8 cellular contexts compared by ENCODE assay signal in the genomic region with DNA sequence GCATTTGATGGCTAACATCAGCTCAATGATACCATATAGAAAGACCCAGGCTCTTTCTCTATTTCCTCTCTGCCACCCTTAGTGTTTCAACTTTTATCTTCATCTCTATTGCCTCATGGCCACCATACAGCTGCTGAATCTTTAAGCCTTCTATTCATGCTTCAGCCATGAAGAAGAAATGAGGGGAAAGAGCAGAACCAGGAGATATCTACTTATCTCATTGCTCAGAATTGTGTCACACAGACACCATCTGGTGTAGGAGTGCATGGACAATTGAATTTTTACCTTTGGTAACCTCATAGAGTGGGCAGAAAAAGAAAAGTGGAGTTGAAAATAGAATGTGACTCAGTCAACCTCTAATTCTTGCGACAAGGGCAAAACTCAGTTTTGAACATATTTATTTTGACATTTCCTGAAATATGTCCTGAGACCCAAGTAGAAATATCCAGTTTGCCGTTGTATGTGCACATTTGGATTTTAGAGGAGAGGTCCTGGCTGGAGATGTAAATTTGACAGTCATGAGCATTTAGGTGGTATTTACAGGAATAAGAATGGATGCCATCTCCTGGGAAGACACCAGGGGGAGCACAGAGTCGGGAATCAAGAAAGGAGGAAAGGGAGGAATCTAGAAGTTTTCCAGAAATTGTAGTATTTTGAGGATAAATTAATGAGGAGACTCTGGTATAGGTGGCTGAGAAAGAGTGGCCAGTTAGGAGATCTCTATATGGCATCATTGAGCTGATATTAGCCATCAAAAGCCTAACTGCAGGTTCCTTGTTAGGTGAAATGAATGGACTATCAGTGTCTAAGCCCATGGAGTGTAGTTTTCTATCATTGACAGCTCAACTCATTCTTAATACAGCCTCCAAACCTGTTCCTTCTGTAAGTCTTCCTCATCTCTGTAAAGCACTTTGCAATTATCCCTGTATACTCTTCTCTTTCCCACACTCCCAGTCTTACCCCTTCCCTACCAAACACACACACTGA.
A peak's percentile ranks its signal among the peaks of the same experiment; 100 is the strongest.
DNase-seq lines count a peak whose midpoint lies in the region; ATAC-seq and TF ChIP-seq lines count a peak whose summit lies in the region.

No MANE protein-coding gene starts in this region.

- TF ChIP-seq CTCF in astrocyte of the spinal cord (IDR thresholded peaks at IDR 0.05; ENCODE audit: low read depth, low read length) (peak; percentile 85), tibial artery (IDR thresholded peaks at IDR 0.05) (peak; percentile 54 to 65)

- H3K4me3 ChIP-seq in astrocyte of the spinal cord (ENCODE audit: low read depth, low read length) (no peak overlapping the region), tibial artery (no peak overlapping the region)

- no peak overlapping the region for H3K4me3 Mint-ChIP-seq in activated naive CD4-positive, alpha-beta T cell treated with anti-CD3 and anti-CD28 coated beads, Interleukin-2, amount 10 ng/mL, durations not matched to agents 7 days and 5 days
- no peak overlapping the region for H3K4me3 Mint-ChIP-seq in effector memory CD8-positive, alpha-beta T cell

- H3K4me1 Mint-ChIP-seq in activated naive CD4-positive, alpha-beta T cell treated with anti-CD3 and anti-CD28 coated beads, Interleukin-2, amount 10 ng/mL, durations not matched to agents 7 days and 5 days, result peaks cover 8% of the 10 kb centered on the region
- no peaks in the 10 kb centered on the region for H3K4me1 Mint-ChIP-seq in effector memory CD8-positive, alpha-beta T cell (ENCODE audit: low read depth in 2 of 2)

- H3K4me1 ChIP-seq in tibial artery, result no peaks in the 10 kb centered on the region

- peak; percentile 59 for DNase-seq in Ammon's horn (ENCODE audit: low spot score)
- DNase-seq in HK-2 (ENCODE audit: unreplicated experiment), result peak; percentile 8
- DNase-seq in astrocyte of the spinal cord (ENCODE audit: low read depth, low spot score), result peak; percentile 45
- DNase-seq in kidney glomerular epithelial cell (lab: John Stamatoyannopoulos, UW), result peak; percentile 30
- DNase-seq in tibial artery, result peak in 1 of 2 donors; percentile 24
- no peak for DNase-seq in SIG-M5 (lab: John Stamatoyannopoulos, UW)
- DNase-seq in activated naive CD4-positive, alpha-beta T cell treated with anti-CD3 and anti-CD28 coated beads, Interleukin-2, amount 10 ng/mL, durations not matched to agents 7 days and 5 days, result no peak
- DNase-seq in effector memory CD8-positive, alpha-beta T cell, result no peak

- H3K9me3 ChIP-seq in tibial artery, result no peaks in the 10 kb centered on the region

- no peak overlapping the region for H3K27ac ChIP-seq in tibial artery

- no peaks in the 10 kb centered on the region for H3K36me3 ChIP-seq in tibial artery

- in situ Hi-C loops in astrocyte of the spinal cord (cut with HindIII; ENCODE audit: low sequenced_read_pairs), result no loop called here

- peaks cover 0 to 4% of the 10 kb centered on the region in 2 donors for H3K27me3 ChIP-seq in tibial artery

- H3K27ac Mint-ChIP-seq in activated naive CD4-positive, alpha-beta T cell treated with anti-CD3 and anti-CD28 coated beads, Interleukin-2, amount 10 ng/mL, durations not matched to agents 7 days and 5 days, result no peak overlapping the region
- no peak overlapping the region for H3K27ac Mint-ChIP-seq in effector memory CD8-positive, alpha-beta T cell

- ATAC-seq in effector memory CD8-positive, alpha-beta T cell (replicated peaks), result no peak

- intact Hi-C loops in tibial artery (cut with DNase I; ENCODE audit: low total_unique reads), result loop anchor here (10.0 kb wide), 1 partner anchor 347 kb away; no protein-coding TSS in a partner anchor

- no peaks in the 10 kb centered on the region for H3K9me3 Mint-ChIP-seq in activated naive CD4-positive, alpha-beta T cell treated with anti-CD3 and anti-CD28 coated beads, Interleukin-2, amount 10 ng/mL, durations not matched to agents 7 days and 5 days
- peaks cover 0 to 2% of the 10 kb centered on the region in 2 donors for H3K9me3 Mint-ChIP-seq in effector memory CD8-positive, alpha-beta T cell

- H3K36me3 Mint-ChIP-seq in activated naive CD4-positive, alpha-beta T cell treated with anti-CD3 and anti-CD28 coated beads, Interleukin-2, amount 10 ng/mL, durations not matched to agents 7 days and 5 days, result no peaks in the 10 kb centered on the region
- no peaks in the 10 kb centered on the region for H3K36me3 Mint-ChIP-seq in effector memory CD8-positive, alpha-beta T cell (ENCODE audit: insufficient read depth)

- peaks cover 3% of the 10 kb centered on the region for H3K27me3 Mint-ChIP-seq in activated naive CD4-positive, alpha-beta T cell treated with anti-CD3 and anti-CD28 coated beads, Interleukin-2, amount 10 ng/mL, durations not matched to agents 7 days and 5 days
- H3K27me3 Mint-ChIP-seq in effector memory CD8-positive, alpha-beta T cell, result peaks cover 12 to 13% of the 10 kb centered on the region in 2 donors

- CTCF ChIA-PET in activated naive CD4-positive, alpha-beta T cell treated with anti-CD3 and anti-CD28 coated beads, Interleukin-2, amount 10 ng/mL, durations not matched to agents 7 days and 5 days (lab: Charles Lee), result interaction anchor here (1.4 to 2.0 kb wide), 2 partner anchors 349 to 352 kb away, joined by 3 to 9 read pairs; no protein-coding TSS in a partner anchor

Comparison
In these comparisons a context has a peak if more than half of its experiments do, and no peak if none do; other contexts are left out.
1. DNase-seq: peak in Ammon's horn (single experiment), HK-2 (single experiment), astrocyte of the spinal cord (single experiment) and kidney glomerular epithelial cell (single experiment); none in SIG-M5 (single experiment), activated naive CD4-positive, alpha-beta T cell treated with anti-CD3 and anti-CD28 coated beads, Interleukin-2, amount 10 ng/mL, durations not matched to agents 7 days and 5 days (single experiment) and effector memory CD8-positive, alpha-beta T cell (0 of 3).